In genomic region chr22:49810363-49811013, GRCh38 we compare ENCODE assay signal across 17 cellular contexts. TPM values are rescaled to one million over a fixed set of nuclear protein-coding genes. Genes with fewer than 3 reads are reported as not detected.
DNase-seq lines count a peak whose midpoint lies in the region; ATAC-seq and TF ChIP-seq lines count a peak whose summit lies in the region.
"Had no signal": no experiment of that assay in that cellular context is flagged by ENCODE, and none has a peak within 500 bp of the region (broad histone marks: within the 10 kb centered on the region; RNA-seq: fewer than 3 reads in every experiment).

No MANE protein-coding gene starts in this region.

- peaks cover 4% of the 10 kb centered on the region for H3K36me3 Mint-ChIP-seq in activated naive CD8-positive, alpha-beta T cell
- H3K36me3 Mint-ChIP-seq in endodermal cell (ENCODE audit: low read depth), result peaks cover 61% of the 10 kb centered on the region

- DNase-seq in AG10803 (ENCODE audit: low read depth) (peak; percentile 26), EH (ENCODE audit: low read depth) (peak; percentile 49), lower lobe of right lung (peak; percentile 18), GOT3 (lab: John Stamatoyannopoulos, UW) (no peak), MG63 (no peak), endodermal cell (no peak)
- DNase-seq: adrenal gland; BE2C; dorsolateral prefrontal cortex; gastrocnemius medialis; NCI-H2227 treated with DMSO at 0.1 percent for 48 hours; stimulated activated CD4-positive, alpha-beta T cell treated with anti-CD3 and anti-CD28 coated beads, Interleukin-1b, Interleukin-23, amount 100 ng/mL, for 48 hours; T-helper 9 cell had no signal

- TF ChIP-seq CTCF in AG10803 (conservative IDR thresholded peaks at IDR 0.05; ENCODE audit: low read length), result no peak
- TF ChIP-seq CTCF in lower lobe of right lung (IDR thresholded peaks at IDR 0.05), result no peak
- TF ChIP-seq CTCF in endodermal cell (conservative IDR thresholded peaks at IDR 0.05), result no peak

- H3K4me3 Mint-ChIP-seq in activated naive CD8-positive, alpha-beta T cell, result peak overlapping the region; percentile 74
- H3K4me3 Mint-ChIP-seq in endodermal cell, result no peak overlapping the region

- intact Hi-C loops in lower lobe of right lung (cut with DNase I), result no loop called here

- H3K9me3 ChIP-seq in lower lobe of right lung, result no peaks in the 10 kb centered on the region
- H3K9me3 ChIP-seq in MG63, result no peaks in the 10 kb centered on the region
- no peaks in the 10 kb centered on the region for H3K9me3 ChIP-seq in endodermal cell (ENCODE audit: control insufficient read depth, low read length)
- H3K9me3 ChIP-seq: adrenal gland, BE2C, gastrocnemius medialis had no signal

- H3K9me3 Mint-ChIP-seq in activated naive CD8-positive, alpha-beta T cell (ENCODE audit: low read depth), result no peaks in the 10 kb centered on the region
- no peaks in the 10 kb centered on the region for H3K9me3 Mint-ChIP-seq in endodermal cell

- 97 to 98% methylated on average over 5 of the region's 5 CpGs for WGBS in endodermal cell (ENCODE audit: insufficient coverage in 1 of 2, insufficient read length in 1 of 2), 2 experiments

- H3K27ac Mint-ChIP-seq in activated naive CD8-positive, alpha-beta T cell, result peak overlapping the region; percentile 59
- H3K27ac Mint-ChIP-seq in endodermal cell, result no peak overlapping the region
- H3K27ac Mint-ChIP-seq: progenitor cell of endocrine pancreas had no signal

- H3K4me1 ChIP-seq in lower lobe of right lung, result peaks cover 38% of the 10 kb centered on the region
- no peaks in the 10 kb centered on the region for H3K4me1 ChIP-seq in endodermal cell (ENCODE audit: control insufficient read depth, insufficient read depth, low read length)
- H3K4me1 ChIP-seq: BE2C had no signal

- no peaks in the 10 kb centered on the region for H3K27me3 Mint-ChIP-seq in activated naive CD8-positive, alpha-beta T cell
- H3K27me3 Mint-ChIP-seq in endodermal cell (ENCODE audit: insufficient read depth), result no peaks in the 10 kb centered on the region
- H3K27me3 Mint-ChIP-seq: progenitor cell of endocrine pancreas had no signal

- H3K27me3 ChIP-seq in lower lobe of right lung (ENCODE audit: low read depth), result no peaks in the 10 kb centered on the region
- no peaks in the 10 kb centered on the region for H3K27me3 ChIP-seq in MG63
- H3K27me3 ChIP-seq in endodermal cell (ENCODE audit: control insufficient read depth, insufficient read depth, low read length, poor library complexity, severe bottlenecking), result no peaks in the 10 kb centered on the region
- H3K27me3 ChIP-seq: adrenal gland, BE2C, dorsolateral prefrontal cortex, gastrocnemius medialis had no signal

- ATAC-seq in lower lobe of right lung, result no peak
- no peak for ATAC-seq in GM21529 (IDR thresholded peaks at IDR 0.05; ENCODE audit: unreplicated experiment)
- ATAC-seq: gastrocnemius medialis, Panc1 had no signal

- H3K4me3 ChIP-seq in AG10803 (ENCODE audit: low read length), result no peak overlapping the region
- H3K4me3 ChIP-seq in lower lobe of right lung, result no peak overlapping the region
- no peak overlapping the region for H3K4me3 ChIP-seq in MG63
- H3K4me3 ChIP-seq in endodermal cell (ENCODE audit: low read length), result no peak overlapping the region
- H3K4me3 ChIP-seq: adrenal gland, dorsolateral prefrontal cortex, gastrocnemius medialis had no signal

- H3K36me3 ChIP-seq in lower lobe of right lung (peaks cover 23% of the 10 kb centered on the region), MG63 (peaks cover 35% of the 10 kb centered on the region), endodermal cell (ENCODE audit: control insufficient read depth, insufficient read depth, low read length) (peaks cover 61% of the 10 kb centered on the region)
- H3K36me3 ChIP-seq: adrenal gland, gastrocnemius medialis had no signal

- H3K27ac ChIP-seq in lower lobe of right lung (no peak overlapping the region), endodermal cell (ENCODE audit: low read depth, low read length) (no peak overlapping the region)
- H3K27ac ChIP-seq: gastrocnemius medialis had no signal

- H3K9ac ChIP-seq in endodermal cell (ENCODE audit: extremely low read depth, low read length, poor library complexity, severe bottlenecking), result no peak overlapping the region

- peaks cover 82% of the 10 kb centered on the region for H3K4me1 Mint-ChIP-seq in activated naive CD8-positive, alpha-beta T cell (ENCODE audit: low read depth)
- no peaks in the 10 kb centered on the region for H3K4me1 Mint-ChIP-seq in endodermal cell

RNA-seq across cellular contexts. Expression of gene BRD1, which starts 17.2 kb away (rescaled TPM):
- total RNA-seq in lower lobe of right lung (37.4 TPM), endodermal cell (10 to 100 TPM; 49.5 to 54.9 TPM)
- 17.3 and 18.0 TPM in 2 replicates for total RNA-seq in MG63 (2014; rRNA removed; shearing (Covaris generic); ENCODE audit: low replicate concordance)
- polyA plus RNA-seq in endodermal cell (2013, experiment 1 of 2), result 39.8 TPM
- 36.7 TPM for polyA plus RNA-seq in endodermal cell (2013, experiment 2 of 2)

RNA-seq across cellular contexts. Expression of gene ZBED4, which starts 43.2 kb away (rescaled TPM):
- total RNA-seq in lower lobe of right lung (12.7 TPM), endodermal cell (10 to 100 TPM; 22.0 to 26.6 TPM)
- 5.8 and 9.4 TPM in 2 replicates for total RNA-seq in MG63 (2014; rRNA removed; shearing (Covaris generic); ENCODE audit: low replicate concordance)
- polyA plus RNA-seq in endodermal cell (2013, experiment 1 of 2), result 31.2 TPM
- polyA plus RNA-seq in endodermal cell (2013, experiment 2 of 2), result 29.0 TPM

Comparison
In these comparisons a context has a peak if more than half of its experiments do, and no peak if none do; other contexts are left out.
1. DNase-seq: peak in AG10803 (single experiment), EH (single experiment) and lower lobe of right lung (single experiment); none in GOT3 (single experiment), MG63 (single experiment) and endodermal cell (single experiment).